22 cellular contexts compared by ENCODE assay signal in the genomic region with DNA sequence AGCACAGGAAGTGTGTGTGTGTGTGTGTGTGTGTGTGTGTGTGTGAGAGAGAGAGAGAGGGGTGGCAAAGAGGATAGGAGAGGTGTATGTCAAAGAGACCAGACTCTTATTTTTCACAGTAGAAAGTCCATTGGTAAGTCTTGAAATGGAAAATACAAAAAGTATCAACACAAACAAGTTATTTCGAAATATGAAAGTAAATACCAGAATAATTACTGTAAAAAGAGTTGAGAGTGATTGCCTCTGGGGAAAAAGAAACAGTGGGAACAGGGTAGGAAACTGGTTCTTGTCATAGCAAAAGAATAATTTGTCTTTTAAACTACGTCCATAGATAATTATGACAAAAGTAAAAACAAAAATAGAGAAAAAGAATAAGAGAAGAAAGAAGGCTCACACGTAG. TPM values are rescaled to one million over a fixed set of nuclear protein-coding genes. Genes with fewer than 3 reads are reported as not detected.
DNase-seq lines count a peak whose midpoint lies in the region; ATAC-seq, FAIRE-seq and TF ChIP-seq lines count a peak whose summit lies in the region.
"Had no signal": no experiment of that assay in that cellular context is flagged by ENCODE, and none has a peak within 500 bp of the region (broad histone marks: within the 10 kb centered on the region; RNA-seq: fewer than 3 reads in every experiment).

No MANE protein-coding gene starts in this region.

- no peak overlapping the region for H3K4me2 ChIP-seq in keratinocyte (ENCODE audit: control insufficient read depth, extremely low read depth, insufficient read depth, low read depth, low read length)

- H2AFZ ChIP-seq in keratinocyte (ENCODE audit: control insufficient read depth, low read length) = peak overlapping the region; percentile 62

- no peaks in the 10 kb centered on the region for H3K9me1 ChIP-seq in keratinocyte (ENCODE audit: control insufficient read depth, extremely low read depth, insufficient read depth, low read length)

- H3K9me3 ChIP-seq in adipocyte (ENCODE audit: control insufficient read depth, low read length) = no peaks in the 10 kb centered on the region
- no peaks in the 10 kb centered on the region for H3K9me3 ChIP-seq in keratinocyte (ENCODE audit: control insufficient read depth, low read depth, low read length)
- H3K9me3 ChIP-seq in spleen = no peaks in the 10 kb centered on the region
- H3K9me3 ChIP-seq: psoas muscle, testis had no signal

- ATAC-seq in HG03571 (IDR thresholded peaks at IDR 0.05; ENCODE audit: unreplicated experiment) (no peak), GM19397 (IDR thresholded peaks at IDR 0.05; ENCODE audit: unreplicated experiment) (no peak), GM21619 (IDR thresholded peaks at IDR 0.05; ENCODE audit: unreplicated experiment) (no peak), GM21737 (IDR thresholded peaks at IDR 0.05; ENCODE audit: unreplicated experiment) (no peak)
- ATAC-seq: left lobe of liver had no signal

- peak; percentile 51 for DNase-seq in EH (ENCODE audit: low read depth)
- peak; percentile 68 for DNase-seq in adipocyte (ENCODE audit: low read depth)
- DNase-seq in keratinocyte (ENCODE audit: low read depth, low spot score) = no peak
- DNase-seq in spleen = no peak
- DNase-seq: activated CD8-positive, alpha-beta memory T cell treated with anti-CD3 and anti-CD28 coated beads, Interleukin-2, amount 50 U/mL, for 48 hours; activated effector memory CD4-positive, alpha-beta T cell treated with Interleukin-2 at 50 U/mL for 16 hours; caudate nucleus; CD4-positive, alpha-beta memory T cell; erythroblast; KBM-7; NCI-H146; T-helper 2 cell had no signal

- dilution Hi-C loops in keratinocyte (cut with MboI; ENCODE audit: extremely low pct_ligation_motif_present, low sequenced_read_pairs) = no loop called here

- TF ChIP-seq CTCF in keratinocyte (optimal IDR thresholded peaks at IDR 0.05 in 1 of 3, IDR thresholded peaks at IDR 0.05 in 1 of 3, conservative IDR thresholded peaks at IDR 0.05 in 1 of 3; ENCODE audit: extremely low read depth in 1 of 3, insufficient read depth in 2 of 3, low read length in 3 of 3) = no peak
- TF ChIP-seq CTCF in spleen (IDR thresholded peaks at IDR 0.05 in 8 of 11, conservative IDR thresholded peaks at IDR 0.05 in 3 of 11) = no peak

- intact Hi-C loops in spleen (cut with DNase I; ENCODE audit: low total_unique reads) = loop anchor here (5.0 kb wide), 1 partner anchor 111 kb away; no protein-coding TSS in a partner anchor

- H3K9ac ChIP-seq in adipocyte (ENCODE audit: low read length) = peak overlapping the region; percentile 45
- no peak overlapping the region for H3K9ac ChIP-seq in keratinocyte (ENCODE audit: control insufficient read depth, extremely low read depth, insufficient read depth, low read length)
- H3K9ac ChIP-seq: neural progenitor cell had no signal

- H3K36me3 ChIP-seq in adipocyte (ENCODE audit: control insufficient read depth, insufficient read depth, low read length, severe bottlenecking) (no peaks in the 10 kb centered on the region), keratinocyte (ENCODE audit: control insufficient read depth in 2 of 2, extremely low read depth in 1 of 2, insufficient read depth in 2 of 2, low read length in 2 of 2) (no peaks in the 10 kb centered on the region), spleen (no peaks in the 10 kb centered on the region)
- H3K36me3 ChIP-seq: neural progenitor cell had no signal

- WGBS in spleen, 5 donors = 60 to 86% (median 74%) methylated on average over 3 of the region's 3 CpGs

- no peaks in the 10 kb centered on the region for H4K20me1 ChIP-seq in keratinocyte (ENCODE audit: control insufficient read depth, extremely low read depth, insufficient read depth, low read length)

- H3K27ac ChIP-seq in keratinocyte (ENCODE audit: control insufficient read depth, insufficient read depth, low read length) (no peak overlapping the region), spleen (peak overlapping the region in 5 of 8 donors; percentile 16 to 61 (median 47))
- H3K27ac ChIP-seq: neural progenitor cell, testis, VCaP had no signal

- TF ChIP-seq POLR2A in spleen (IDR thresholded peaks at IDR 0.05) = no peak

- no peaks in the 10 kb centered on the region for H3K79me2 ChIP-seq in keratinocyte (ENCODE audit: control insufficient read depth, insufficient read depth, low read length)

- FAIRE-seq in keratinocyte (lab: Jason Lieb, UNC) = no peak
- FAIRE-seq: GM12892 had no signal

- H3K4me3 ChIP-seq in adipocyte (ENCODE audit: low read length) (peak overlapping the region; percentile 33), keratinocyte (ENCODE audit: control insufficient read depth in 2 of 3, extremely low read depth in 1 of 3, insufficient read depth in 2 of 3, low read depth in 1 of 3, low read length in 3 of 3) (no peak overlapping the region), spleen (no peak overlapping the region)
- H3K4me3 ChIP-seq: neural progenitor cell, psoas muscle, testis had no signal

- H3K27me3 ChIP-seq in adipocyte (replicated peaks; ENCODE audit: control insufficient read depth, insufficient read depth, low read length) (no peaks in the 10 kb centered on the region), keratinocyte (ENCODE audit: control insufficient read depth, extremely low read depth, insufficient read depth, low read length) (no peaks in the 10 kb centered on the region), spleen (replicated peaks in 1 of 7) (peaks cover 0 to 6% (median 0%) of the 10 kb centered on the region in 7 donors)
- H3K27me3 ChIP-seq: neural progenitor cell, testis had no signal

- H3K4me1 ChIP-seq in adipocyte (ENCODE audit: control insufficient read depth, insufficient read depth, low read length) (peaks cover 41% of the 10 kb centered on the region), keratinocyte (ENCODE audit: control insufficient read depth, extremely low read depth, insufficient read depth, low read length) (peaks cover 9% of the 10 kb centered on the region), spleen (peaks cover 0 to 17% (median 2%) of the 10 kb centered on the region in 6 donors)

RNA-seq across cellular contexts. Expression of gene EIF5AL1, which starts 29.0 kb away (rescaled TPM):
- polyA plus RNA-seq in keratinocyte (0.91 to 2.3 TPM (median 1.2 TPM) in 3 replicates), spleen (under 1 TPM; 0.45 to 0.80 (median 0.64) TPM)
- 0.79 TPM for polyA plus RNA-seq in keratinocyte (2011; ENCODE audit: low read depth)
- 2.9 and 4.6 TPM in 2 replicates for polyA plus RNA-seq in keratinocyte (2011; cell fraction: cytosol; rRNA removed)
- 0.85 and 1.3 TPM in 2 replicates for polyA plus RNA-seq in keratinocyte (2011; cell fraction: nucleus; rRNA removed)
- polyA plus RNA-seq in keratinocyte (2012; ENCODE audit: low replicate concordance) = 0.77 and 2.1 TPM in 2 replicates
- polyA minus RNA-seq in keratinocyte = 0.33 to 3.0 TPM (median 1.9 TPM) in 3 replicates
- polyA minus RNA-seq in keratinocyte (2011; cell fraction: cytosol; rRNA and poly(A)+ RNA removed) = 1.2 TPM
- 0.47 and 0.53 TPM in 2 replicates for polyA minus RNA-seq in keratinocyte (2011; cell fraction: nucleus; rRNA and poly(A)+ RNA removed)
- under 1 TPM in 6 of 7 donors, not detected in 1; 0.10 to 0.36 (median 0.18) TPM for total RNA-seq in spleen

RNA-seq across cellular contexts. Expression of gene ZCCHC24, which starts 37.9 kb away (rescaled TPM):
- polyA plus RNA-seq in keratinocyte (0.91 to 1.5 TPM (median 0.96 TPM) in 3 replicates), spleen (10 to 100 TPM in 1 of 3 donors, 1 to 10 TPM in 2; 4.9 to 11.8 (median 5.8) TPM)
- polyA plus RNA-seq in keratinocyte (2011; ENCODE audit: low read depth) = 0.31 TPM
- 0.77 and 1.4 TPM in 2 replicates for polyA plus RNA-seq in keratinocyte (2011; cell fraction: cytosol; rRNA removed)
- polyA plus RNA-seq in keratinocyte (2011; cell fraction: nucleus; rRNA removed) = 1.7 and 2.6 TPM in 2 replicates
- polyA plus RNA-seq in keratinocyte (2012; ENCODE audit: low replicate concordance) = 0.95 and 1.2 TPM in 2 replicates
- 1.3 to 2.3 TPM (median 1.9 TPM) in 3 replicates for polyA minus RNA-seq in keratinocyte
- polyA minus RNA-seq in keratinocyte (2011; cell fraction: cytosol; rRNA and poly(A)+ RNA removed) = 6.3 TPM
- 1.8 and 2.0 TPM in 2 replicates for polyA minus RNA-seq in keratinocyte (2011; cell fraction: nucleus; rRNA and poly(A)+ RNA removed)
- total RNA-seq in spleen = 10 to 100 TPM; 12.6 to 34.1 (median 27.1) TPM

Comparison
In these comparisons a context has a peak if more than half of its experiments do, and no peak if none do; other contexts are left out.
1. DNase-seq: peak in EH (single experiment) and adipocyte (single experiment); none in keratinocyte (single experiment) and spleen (single experiment).